ENCODE assay signal across 8 cellular contexts in the genomic region with DNA sequence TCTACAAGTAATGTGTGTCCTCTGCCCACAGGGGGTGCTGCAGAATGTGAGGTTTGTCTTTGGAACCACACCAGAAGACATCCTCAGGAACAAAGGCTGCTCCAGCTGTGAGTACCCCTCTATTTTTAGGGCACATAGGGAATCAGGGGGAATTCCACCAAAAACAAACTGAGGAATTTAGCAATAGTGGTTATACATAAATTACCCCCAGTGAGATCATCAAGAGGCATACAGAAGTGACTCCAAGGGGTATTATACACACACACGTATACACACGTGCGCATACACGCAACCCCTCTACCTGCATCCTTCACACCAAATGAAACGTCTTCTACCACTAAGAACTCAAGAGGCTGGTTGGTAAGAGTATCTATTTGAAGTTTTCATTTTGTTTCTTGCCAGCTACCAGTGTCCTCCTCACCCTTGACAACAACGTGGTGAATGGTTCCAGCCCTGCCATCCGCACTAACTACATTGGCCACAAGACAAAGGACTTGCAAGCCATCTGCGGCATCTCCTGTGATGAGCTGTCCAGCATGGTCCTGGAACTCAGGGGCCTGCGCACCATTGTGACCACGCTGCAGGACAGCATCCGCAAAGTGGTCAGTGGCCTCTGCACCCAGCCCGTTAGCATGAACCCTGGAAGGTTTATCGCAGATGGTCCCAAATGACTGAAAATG. TPM values are rescaled to one million over a fixed set of nuclear protein-coding genes. Genes with fewer than 3 reads are reported as not detected.
DNase-seq lines count a peak whose midpoint lies in the region; ATAC-seq and TF ChIP-seq lines count a peak whose summit lies in the region.

No MANE protein-coding gene starts in this region.

- ATAC-seq in GM21528 (IDR thresholded peaks at IDR 0.05; ENCODE audit: low FRiP score, unreplicated experiment) (no peak), HG03196 (IDR thresholded peaks at IDR 0.05; ENCODE audit: unreplicated experiment) (no peak), GM19023 (IDR thresholded peaks at IDR 0.05; ENCODE audit: unreplicated experiment) (no peak)

- TF ChIP-seq CTCF in GM13977 (IDR thresholded peaks at IDR 0.05; ENCODE audit: extremely low read depth, insufficient read depth, missing control alignments) (peak; percentile 47), fibroblast of pulmonary artery (IDR thresholded peaks at IDR 0.05; ENCODE audit: low read length, missing control alignments) (peak; percentile 47)

- H3K36me3 ChIP-seq in SJSA1, result peaks cover 77% of the 10 kb centered on the region

- H3K4me1 ChIP-seq in SJSA1 (replicated peaks), result peaks cover 70% of the 10 kb centered on the region

- 0 out of 2 replicates have a peak, but pooled peaks cover 3% of the 10 kb centered on the region for H3K9me3 ChIP-seq in SJSA1 (replicated peaks)

- H3K27ac ChIP-seq in SJSA1, result no peak overlapping the region

- no peaks in the 10 kb centered on the region for H3K27me3 ChIP-seq in SJSA1 (replicated peaks)

- peak; percentile 51 for DNase-seq in GM13977 (ENCODE audit: low spot score)
- DNase-seq in SJSA1 (ENCODE audit: low read depth in 1 of 2, low spot score in 2 of 2), result peak; percentile 23 to 54
- peak; percentile 81 for DNase-seq in fibroblast of pulmonary artery (ENCODE audit: low read depth)
- peak; percentile 33 to 39 for DNase-seq in stimulated activated CD4-positive, alpha-beta T cell treated with anti-CD3 and anti-CD28 coated beads, Interleukin-2, amount 100 ng/mL, for 24 hours
- DNase-seq in NCI-H1694 treated with DMSO at 0.1 percent for 48 hours (lab: John Stamatoyannopoulos, UW), result no peak

- peak overlapping the region; percentile 65 for H3K4me3 ChIP-seq in SJSA1
- H3K4me3 ChIP-seq in fibroblast of pulmonary artery (replicated peaks; ENCODE audit: low read depth, low read length), result peak overlapping the region; percentile 91

- in situ Hi-C loops in GM13977 (cut with MboI; ENCODE audit: low pct_unique_long_range_greater_than_20kb, low sequenced_read_pairs, unreplicated experiment), result loop anchor here (25.0 kb wide), 2 partner anchors 221 to 471 kb away; no protein-coding TSS in a partner anchor

RNA-seq across cellular contexts. Expression of a gene that starts 2.8 kb away (rescaled TPM):
- total RNA-seq in SJSA1 (2014; rRNA removed; shearing (Covaris generic)), result 332 and 499 TPM in 2 replicates
